Comparison of ENCODE assay signal across 2 cellular contexts in the genomic region with DNA sequence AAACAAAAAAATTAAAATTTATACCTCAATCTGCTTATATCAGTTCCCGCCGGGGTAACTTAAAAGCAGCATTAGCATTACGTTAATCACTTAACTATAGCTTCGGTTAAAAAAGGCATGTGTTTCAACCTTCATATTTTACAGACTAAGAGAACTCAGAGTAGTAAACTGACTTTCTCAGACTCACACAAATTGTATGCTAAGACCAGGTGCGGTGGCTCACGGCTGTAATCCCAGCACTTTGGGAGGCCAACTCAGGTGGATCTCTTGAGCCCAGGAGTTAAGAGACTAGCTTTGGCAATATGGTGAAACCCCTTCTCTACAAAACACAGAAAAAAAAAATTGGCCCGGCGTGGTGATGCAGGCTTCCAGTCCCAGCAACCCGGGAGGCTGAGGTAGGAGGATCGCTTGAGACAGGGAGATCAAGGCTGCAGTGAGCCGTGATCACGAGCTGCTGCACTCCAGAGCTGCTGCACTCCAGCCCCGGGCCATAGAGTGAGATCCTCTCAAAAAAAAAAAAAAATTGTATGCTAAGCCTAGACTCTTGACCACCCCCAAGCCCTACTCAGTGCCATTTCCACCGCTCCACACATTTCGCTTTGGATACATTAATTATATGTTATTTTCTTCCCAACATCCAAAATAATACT.
TF ChIP-seq lines count a peak whose summit lies in the region.

No MANE protein-coding gene starts in this region.

TF ChIP-seq in GM23338, 12 proteins besides CTCF, POLR2A, EP300 and RAD21 (continued from another document and continues in another):
- TF ChIP-seq, protein P1, sequence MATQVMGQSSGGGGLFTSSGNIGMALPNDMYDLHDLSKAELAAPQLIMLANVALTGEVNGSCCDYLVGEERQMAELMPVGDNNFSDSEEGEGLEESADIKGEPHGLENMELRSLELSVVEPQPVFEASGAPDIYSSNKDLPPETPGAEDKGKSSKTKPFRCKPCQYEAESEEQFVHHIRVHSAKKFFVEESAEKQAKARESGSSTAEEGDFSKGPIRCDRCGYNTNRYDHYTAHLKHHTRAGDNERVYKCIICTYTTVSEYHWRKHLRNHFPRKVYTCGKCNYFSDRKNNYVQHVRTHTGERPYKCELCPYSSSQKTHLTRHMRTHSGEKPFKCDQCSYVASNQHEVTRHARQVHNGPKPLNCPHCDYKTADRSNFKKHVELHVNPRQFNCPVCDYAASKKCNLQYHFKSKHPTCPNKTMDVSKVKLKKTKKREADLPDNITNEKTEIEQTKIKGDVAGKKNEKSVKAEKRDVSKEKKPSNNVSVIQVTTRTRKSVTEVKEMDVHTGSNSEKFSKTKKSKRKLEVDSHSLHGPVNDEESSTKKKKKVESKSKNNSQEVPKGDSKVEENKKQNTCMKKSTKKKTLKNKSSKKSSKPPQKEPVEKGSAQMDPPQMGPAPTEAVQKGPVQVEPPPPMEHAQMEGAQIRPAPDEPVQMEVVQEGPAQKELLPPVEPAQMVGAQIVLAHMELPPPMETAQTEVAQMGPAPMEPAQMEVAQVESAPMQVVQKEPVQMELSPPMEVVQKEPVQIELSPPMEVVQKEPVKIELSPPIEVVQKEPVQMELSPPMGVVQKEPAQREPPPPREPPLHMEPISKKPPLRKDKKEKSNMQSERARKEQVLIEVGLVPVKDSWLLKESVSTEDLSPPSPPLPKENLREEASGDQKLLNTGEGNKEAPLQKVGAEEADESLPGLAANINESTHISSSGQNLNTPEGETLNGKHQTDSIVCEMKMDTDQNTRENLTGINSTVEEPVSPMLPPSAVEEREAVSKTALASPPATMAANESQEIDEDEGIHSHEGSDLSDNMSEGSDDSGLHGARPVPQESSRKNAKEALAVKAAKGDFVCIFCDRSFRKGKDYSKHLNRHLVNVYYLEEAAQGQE (IDR thresholded peaks at IDR 0.05; ENCODE audit: unreplicated experiment) = no peak
- TF ChIP-seq STAT1 (IDR thresholded peaks at IDR 0.05; ENCODE audit: unreplicated experiment) (no peak), ZNF114 (CRISPR knock-in tag; IDR thresholded peaks at IDR 0.05) (no peak), JUNB (IDR thresholded peaks at IDR 0.05; ENCODE audit: unreplicated experiment) (no peak), EZH2phosphoT487 (IDR thresholded peaks at IDR 0.05; ENCODE audit: unreplicated experiment) (no peak), NANOG (IDR thresholded peaks at IDR 0.05; ENCODE audit: borderline replicate concordance) (no peak), CREB1 (CRISPR knock-in tag; IDR thresholded peaks at IDR 0.05; ENCODE audit: low read depth) (no peak), EZH2 (IDR thresholded peaks at IDR 0.05; ENCODE audit: low read depth, unreplicated experiment) (no peak)
- TF ChIP-seq, protein P2, sequence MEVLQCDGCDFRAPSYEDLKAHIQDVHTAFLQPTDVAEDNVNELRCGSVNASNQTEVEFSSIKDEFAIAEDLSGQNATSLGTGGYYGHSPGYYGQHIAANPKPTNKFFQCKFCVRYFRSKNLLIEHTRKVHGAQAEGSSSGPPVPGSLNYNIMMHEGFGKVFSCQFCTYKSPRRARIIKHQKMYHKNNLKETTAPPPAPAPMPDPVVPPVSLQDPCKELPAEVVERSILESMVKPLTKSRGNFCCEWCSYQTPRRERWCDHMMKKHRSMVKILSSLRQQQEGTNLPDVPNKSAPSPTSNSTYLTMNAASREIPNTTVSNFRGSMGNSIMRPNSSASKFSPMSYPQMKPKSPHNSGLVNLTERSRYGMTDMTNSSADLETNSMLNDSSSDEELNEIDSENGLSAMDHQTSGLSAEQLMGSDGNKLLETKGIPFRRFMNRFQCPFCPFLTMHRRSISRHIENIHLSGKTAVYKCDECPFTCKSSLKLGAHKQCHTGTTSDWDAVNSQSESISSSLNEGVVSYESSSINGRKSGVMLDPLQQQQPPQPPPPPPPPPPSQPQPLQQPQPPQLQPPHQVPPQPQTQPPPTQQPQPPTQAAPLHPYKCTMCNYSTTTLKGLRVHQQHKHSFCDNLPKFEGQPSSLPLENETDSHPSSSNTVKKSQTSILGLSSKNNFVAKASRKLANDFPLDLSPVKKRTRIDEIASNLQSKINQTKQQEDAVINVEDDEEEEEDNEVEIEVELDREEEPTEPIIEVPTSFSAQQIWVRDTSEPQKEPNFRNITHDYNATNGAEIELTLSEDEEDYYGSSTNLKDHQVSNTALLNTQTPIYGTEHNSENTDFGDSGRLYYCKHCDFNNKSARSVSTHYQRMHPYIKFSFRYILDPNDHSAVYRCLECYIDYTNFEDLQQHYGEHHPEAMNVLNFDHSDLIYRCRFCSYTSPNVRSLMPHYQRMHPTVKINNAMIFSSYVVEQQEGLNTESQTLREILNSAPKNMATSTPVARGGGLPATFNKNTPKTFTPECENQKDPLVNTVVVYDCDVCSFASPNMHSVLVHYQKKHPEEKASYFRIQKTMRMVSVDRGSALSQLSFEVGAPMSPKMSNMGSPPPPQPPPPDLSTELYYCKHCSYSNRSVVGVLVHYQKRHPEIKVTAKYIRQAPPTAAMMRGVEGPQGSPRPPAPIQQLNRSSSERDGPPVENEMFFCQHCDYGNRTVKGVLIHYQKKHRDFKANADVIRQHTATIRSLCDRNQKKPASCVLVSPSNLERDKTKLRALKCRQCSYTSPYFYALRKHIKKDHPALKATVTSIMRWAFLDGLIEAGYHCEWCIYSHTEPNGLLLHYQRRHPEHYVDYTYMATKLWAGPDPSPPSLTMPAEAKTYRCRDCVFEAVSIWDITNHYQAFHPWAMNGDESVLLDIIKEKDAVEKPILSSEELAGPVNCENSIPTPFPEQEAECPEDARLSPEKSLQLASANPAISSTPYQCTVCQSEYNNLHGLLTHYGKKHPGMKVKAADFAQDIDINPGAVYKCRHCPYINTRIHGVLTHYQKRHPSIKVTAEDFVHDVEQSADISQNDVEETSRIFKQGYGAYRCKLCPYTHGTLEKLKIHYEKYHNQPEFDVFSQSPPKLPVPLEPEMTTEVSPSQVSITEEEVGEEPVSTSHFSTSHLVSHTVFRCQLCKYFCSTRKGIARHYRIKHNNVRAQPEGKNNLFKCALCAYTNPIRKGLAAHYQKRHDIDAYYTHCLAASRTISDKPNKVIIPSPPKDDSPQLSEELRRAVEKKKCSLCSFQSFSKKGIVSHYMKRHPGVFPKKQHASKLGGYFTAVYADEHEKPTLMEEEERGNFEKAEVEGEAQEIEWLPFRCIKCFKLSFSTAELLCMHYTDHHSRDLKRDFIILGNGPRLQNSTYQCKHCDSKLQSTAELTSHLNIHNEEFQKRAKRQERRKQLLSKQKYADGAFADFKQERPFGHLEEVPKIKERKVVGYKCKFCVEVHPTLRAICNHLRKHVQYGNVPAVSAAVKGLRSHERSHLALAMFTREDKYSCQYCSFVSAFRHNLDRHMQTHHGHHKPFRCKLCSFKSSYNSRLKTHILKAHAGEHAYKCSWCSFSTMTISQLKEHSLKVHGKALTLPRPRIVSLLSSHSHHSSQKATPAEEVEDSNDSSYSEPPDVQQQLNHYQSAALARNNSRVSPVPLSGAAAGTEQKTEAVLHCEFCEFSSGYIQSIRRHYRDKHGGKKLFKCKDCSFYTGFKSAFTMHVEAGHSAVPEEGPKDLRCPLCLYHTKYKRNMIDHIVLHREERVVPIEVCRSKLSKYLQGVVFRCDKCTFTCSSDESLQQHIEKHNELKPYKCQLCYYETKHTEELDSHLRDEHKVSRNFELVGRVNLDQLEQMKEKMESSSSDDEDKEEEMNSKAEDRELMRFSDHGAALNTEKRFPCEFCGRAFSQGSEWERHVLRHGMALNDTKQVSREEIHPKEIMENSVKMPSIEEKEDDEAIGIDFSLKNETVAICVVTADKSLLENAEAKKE (CRISPR knock-in tag; IDR thresholded peaks at IDR 0.05) = no peak

TF ChIP-seq in H1, 55 proteins besides CTCF, POLR2A, EP300 and RAD21 (continued from another document):
- TF ChIP-seq EGR1 (IDR thresholded peaks at IDR 0.05; ENCODE audit: borderline replicate concordance, low read depth, low read length) (no peak), CBX8 (IDR thresholded peaks at IDR 0.05; ENCODE audit: borderline replicate concordance, low read depth, low read length) (no peak), SIX5 (IDR thresholded peaks at IDR 0.05; ENCODE audit: low read depth, low read length) (no peak), CREB1 (IDR thresholded peaks at IDR 0.05) (no peak), FOSL1 (IDR thresholded peaks at IDR 0.05; ENCODE audit: insufficient read depth, low read depth, low read length) (no peak), CHD2 (IDR thresholded peaks at IDR 0.05; ENCODE audit: low read length) (no peak), TCF12 (IDR thresholded peaks at IDR 0.05; ENCODE audit: low read depth, low read length) (no peak), SIRT6 (IDR thresholded peaks at IDR 0.05; ENCODE audit: low read length) (no peak), KDM5A (IDR thresholded peaks at IDR 0.05; ENCODE audit: low read length) (no peak), SP4 (IDR thresholded peaks at IDR 0.05; ENCODE audit: low read length) (no peak)
- TF ChIP-seq, protein P3, sequence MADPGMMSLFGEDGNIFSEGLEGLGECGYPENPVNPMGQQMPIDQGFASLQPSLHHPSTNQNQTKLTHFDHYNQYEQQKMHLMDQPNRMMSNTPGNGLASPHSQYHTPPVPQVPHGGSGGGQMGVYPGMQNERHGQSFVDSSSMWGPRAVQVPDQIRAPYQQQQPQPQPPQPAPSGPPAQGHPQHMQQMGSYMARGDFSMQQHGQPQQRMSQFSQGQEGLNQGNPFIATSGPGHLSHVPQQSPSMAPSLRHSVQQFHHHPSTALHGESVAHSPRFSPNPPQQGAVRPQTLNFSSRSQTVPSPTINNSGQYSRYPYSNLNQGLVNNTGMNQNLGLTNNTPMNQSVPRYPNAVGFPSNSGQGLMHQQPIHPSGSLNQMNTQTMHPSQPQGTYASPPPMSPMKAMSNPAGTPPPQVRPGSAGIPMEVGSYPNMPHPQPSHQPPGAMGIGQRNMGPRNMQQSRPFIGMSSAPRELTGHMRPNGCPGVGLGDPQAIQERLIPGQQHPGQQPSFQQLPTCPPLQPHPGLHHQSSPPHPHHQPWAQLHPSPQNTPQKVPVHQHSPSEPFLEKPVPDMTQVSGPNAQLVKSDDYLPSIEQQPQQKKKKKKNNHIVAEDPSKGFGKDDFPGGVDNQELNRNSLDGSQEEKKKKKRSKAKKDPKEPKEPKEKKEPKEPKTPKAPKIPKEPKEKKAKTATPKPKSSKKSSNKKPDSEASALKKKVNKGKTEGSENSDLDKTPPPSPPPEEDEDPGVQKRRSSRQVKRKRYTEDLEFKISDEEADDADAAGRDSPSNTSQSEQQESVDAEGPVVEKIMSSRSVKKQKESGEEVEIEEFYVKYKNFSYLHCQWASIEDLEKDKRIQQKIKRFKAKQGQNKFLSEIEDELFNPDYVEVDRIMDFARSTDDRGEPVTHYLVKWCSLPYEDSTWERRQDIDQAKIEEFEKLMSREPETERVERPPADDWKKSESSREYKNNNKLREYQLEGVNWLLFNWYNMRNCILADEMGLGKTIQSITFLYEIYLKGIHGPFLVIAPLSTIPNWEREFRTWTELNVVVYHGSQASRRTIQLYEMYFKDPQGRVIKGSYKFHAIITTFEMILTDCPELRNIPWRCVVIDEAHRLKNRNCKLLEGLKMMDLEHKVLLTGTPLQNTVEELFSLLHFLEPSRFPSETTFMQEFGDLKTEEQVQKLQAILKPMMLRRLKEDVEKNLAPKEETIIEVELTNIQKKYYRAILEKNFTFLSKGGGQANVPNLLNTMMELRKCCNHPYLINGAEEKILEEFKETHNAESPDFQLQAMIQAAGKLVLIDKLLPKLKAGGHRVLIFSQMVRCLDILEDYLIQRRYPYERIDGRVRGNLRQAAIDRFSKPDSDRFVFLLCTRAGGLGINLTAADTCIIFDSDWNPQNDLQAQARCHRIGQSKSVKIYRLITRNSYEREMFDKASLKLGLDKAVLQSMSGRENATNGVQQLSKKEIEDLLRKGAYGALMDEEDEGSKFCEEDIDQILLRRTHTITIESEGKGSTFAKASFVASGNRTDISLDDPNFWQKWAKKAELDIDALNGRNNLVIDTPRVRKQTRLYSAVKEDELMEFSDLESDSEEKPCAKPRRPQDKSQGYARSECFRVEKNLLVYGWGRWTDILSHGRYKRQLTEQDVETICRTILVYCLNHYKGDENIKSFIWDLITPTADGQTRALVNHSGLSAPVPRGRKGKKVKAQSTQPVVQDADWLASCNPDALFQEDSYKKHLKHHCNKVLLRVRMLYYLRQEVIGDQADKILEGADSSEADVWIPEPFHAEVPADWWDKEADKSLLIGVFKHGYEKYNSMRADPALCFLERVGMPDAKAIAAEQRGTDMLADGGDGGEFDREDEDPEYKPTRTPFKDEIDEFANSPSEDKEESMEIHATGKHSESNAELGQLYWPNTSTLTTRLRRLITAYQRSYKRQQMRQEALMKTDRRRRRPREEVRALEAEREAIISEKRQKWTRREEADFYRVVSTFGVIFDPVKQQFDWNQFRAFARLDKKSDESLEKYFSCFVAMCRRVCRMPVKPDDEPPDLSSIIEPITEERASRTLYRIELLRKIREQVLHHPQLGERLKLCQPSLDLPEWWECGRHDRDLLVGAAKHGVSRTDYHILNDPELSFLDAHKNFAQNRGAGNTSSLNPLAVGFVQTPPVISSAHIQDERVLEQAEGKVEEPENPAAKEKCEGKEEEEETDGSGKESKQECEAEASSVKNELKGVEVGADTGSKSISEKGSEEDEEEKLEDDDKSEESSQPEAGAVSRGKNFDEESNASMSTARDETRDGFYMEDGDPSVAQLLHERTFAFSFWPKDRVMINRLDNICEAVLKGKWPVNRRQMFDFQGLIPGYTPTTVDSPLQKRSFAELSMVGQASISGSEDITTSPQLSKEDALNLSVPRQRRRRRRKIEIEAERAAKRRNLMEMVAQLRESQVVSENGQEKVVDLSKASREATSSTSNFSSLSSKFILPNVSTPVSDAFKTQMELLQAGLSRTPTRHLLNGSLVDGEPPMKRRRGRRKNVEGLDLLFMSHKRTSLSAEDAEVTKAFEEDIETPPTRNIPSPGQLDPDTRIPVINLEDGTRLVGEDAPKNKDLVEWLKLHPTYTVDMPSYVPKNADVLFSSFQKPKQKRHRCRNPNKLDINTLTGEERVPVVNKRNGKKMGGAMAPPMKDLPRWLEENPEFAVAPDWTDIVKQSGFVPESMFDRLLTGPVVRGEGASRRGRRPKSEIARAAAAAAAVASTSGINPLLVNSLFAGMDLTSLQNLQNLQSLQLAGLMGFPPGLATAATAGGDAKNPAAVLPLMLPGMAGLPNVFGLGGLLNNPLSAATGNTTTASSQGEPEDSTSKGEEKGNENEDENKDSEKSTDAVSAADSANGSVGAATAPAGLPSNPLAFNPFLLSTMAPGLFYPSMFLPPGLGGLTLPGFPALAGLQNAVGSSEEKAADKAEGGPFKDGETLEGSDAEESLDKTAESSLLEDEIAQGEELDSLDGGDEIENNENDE (IDR thresholded peaks at IDR 0.05; ENCODE audit: insufficient replicate concordance, low read length) = no peak
